Comparison of ENCODE assay signal across 18 cellular contexts in genomic region chr6:163738725-163739124, GRCh38.
A peak's percentile ranks its signal among the peaks of the same experiment; 100 is the strongest.
DNase-seq lines count a peak whose midpoint lies in the region; ATAC-seq, FAIRE-seq and TF ChIP-seq lines count a peak whose summit lies in the region.
"Had no signal": no experiment of that assay in that cellular context is flagged by ENCODE, and none has a peak within 500 bp of the region (broad histone marks: within the 10 kb centered on the region; RNA-seq: fewer than 3 reads in every experiment).

No MANE protein-coding gene starts in this region.

- DNase-seq in GM12865 (ENCODE audit: low read depth) = peak; percentile 7
- no peak for DNase-seq in astrocyte (ENCODE audit: low read depth)
- DNase-seq in glomerular visceral epithelial cell (ENCODE audit: extremely low spot score) = no peak
- DNase-seq in ascending aorta (ENCODE audit: low spot score in 2 of 2) = no peak
- no peak for DNase-seq in NCI-H1092 treated with DMSO at 0.1 percent for 48 hours (lab: John Stamatoyannopoulos, UW)
- DNase-seq: activated T-cell treated with anti-CD3 and anti-CD28 coated beads, Interleukin-2, amount 50 U/mL, for 48 hours; body of pancreas; EL; MG63; NCI-H524; psoas muscle; SIG-M5; stimulated activated CD4-positive, alpha-beta T cell treated with anti-CD3 and anti-CD28 coated beads, Interleukin-4, amount 100 ng/mL, for 4 hours had no signal

- no peaks in the 10 kb centered on the region for H3K36me3 ChIP-seq in astrocyte (ENCODE audit: insufficient read depth, low read length)
- H3K36me3 ChIP-seq in ascending aorta = no peaks in the 10 kb centered on the region
- H3K36me3 ChIP-seq: MG63 had no signal

- peak; percentile 23 for FAIRE-seq in astrocyte (lab: Jason Lieb, UNC)

- H3K27ac Mint-ChIP-seq in astrocyte (ENCODE audit: unreplicated experiment) = no peak overlapping the region
- H3K27ac Mint-ChIP-seq: mesothelial cell of epicardium had no signal

- intact Hi-C loops in ascending aorta (cut with DNase I) = no loop called here

- H3K4me2 ChIP-seq in astrocyte (ENCODE audit: low read length) = no peak overlapping the region

- H3K27ac ChIP-seq in astrocyte (ENCODE audit: low read depth, low read length) (no peak overlapping the region), ascending aorta (no peak overlapping the region)
- H3K27ac ChIP-seq: body of pancreas, VCaP had no signal

- no peaks in the 10 kb centered on the region for H4K20me1 ChIP-seq in astrocyte (ENCODE audit: insufficient read depth, low read length)

- no peak overlapping the region for H2AFZ ChIP-seq in astrocyte (ENCODE audit: low read depth, low read length)

- peak; percentile 72 for ATAC-seq in GM21367 (IDR thresholded peaks at IDR 0.05; ENCODE audit: unreplicated experiment)
- ATAC-seq in HG03060 (IDR thresholded peaks at IDR 0.05; ENCODE audit: low read depth, unreplicated experiment) = peak; percentile 45
- no peak for ATAC-seq in GM19023 (IDR thresholded peaks at IDR 0.05; ENCODE audit: unreplicated experiment)
- ATAC-seq: body of pancreas had no signal

- TF ChIP-seq CTCF in GM12865 (IDR thresholded peaks at IDR 0.05; ENCODE audit: insufficient read depth, low read depth, low read length, missing control alignments) (no peak), astrocyte (IDR thresholded peaks at IDR 0.05; ENCODE audit: insufficient read depth, low read depth, low read length) (no peak), ascending aorta (IDR thresholded peaks at IDR 0.05) (no peak)

- H3K9me3 Mint-ChIP-seq in astrocyte (ENCODE audit: unreplicated experiment) = peaks cover 3% of the 10 kb centered on the region

- no peaks in the 10 kb centered on the region for H3K36me3 Mint-ChIP-seq in astrocyte (ENCODE audit: low read depth, unreplicated experiment)
- H3K36me3 Mint-ChIP-seq: mesothelial cell of epicardium had no signal

- no peak overlapping the region for H3K4me3 Mint-ChIP-seq in astrocyte (ENCODE audit: unreplicated experiment)
- H3K4me3 Mint-ChIP-seq: mesothelial cell of epicardium had no signal

- H3K9ac ChIP-seq in astrocyte (ENCODE audit: low read length) = no peak overlapping the region

- H3K79me2 ChIP-seq in astrocyte (ENCODE audit: insufficient read depth, low read length) = no peaks in the 10 kb centered on the region

- H3K9me3 ChIP-seq in astrocyte (ENCODE audit: insufficient read depth, low read depth, low read length) (no peaks in the 10 kb centered on the region), ascending aorta (no peaks in the 10 kb centered on the region)
- H3K9me3 ChIP-seq: body of pancreas, MG63, psoas muscle had no signal

- H3K4me3 ChIP-seq in GM12865 (ENCODE audit: low read depth, low read length) (no peak overlapping the region), astrocyte (ENCODE audit: insufficient read depth, low read depth, low read length) (no peak overlapping the region), ascending aorta (no peak overlapping the region)
- H3K4me3 ChIP-seq: body of pancreas, MG63, psoas muscle had no signal

- H3K27me3 ChIP-seq in astrocyte (ENCODE audit: insufficient read depth, low read length) = peaks cover 6% of the 10 kb centered on the region
- no peaks in the 10 kb centered on the region for H3K27me3 ChIP-seq in ascending aorta
- H3K27me3 ChIP-seq: body of pancreas, MG63 had no signal

- H3K27me3 Mint-ChIP-seq in astrocyte (ENCODE audit: low read depth, unreplicated experiment) = peaks cover 6% of the 10 kb centered on the region

- H3K4me1 Mint-ChIP-seq in astrocyte (ENCODE audit: low read depth, unreplicated experiment) = peaks cover 8% of the 10 kb centered on the region

- H3K4me1 ChIP-seq in astrocyte (ENCODE audit: insufficient read depth, low read length) = no peaks in the 10 kb centered on the region
- H3K4me1 ChIP-seq in ascending aorta = no peaks in the 10 kb centered on the region
- H3K4me1 ChIP-seq: body of pancreas had no signal
